In genomic region chr12:105741786-105742566, GRCh38 we compare ENCODE assay signal across 11 cellular contexts.
DNase-seq lines count a peak whose midpoint lies in the region; FAIRE-seq and TF ChIP-seq lines count a peak whose summit lies in the region.
"Had no signal": no experiment of that assay in that cellular context is flagged by ENCODE, and none has a peak within 500 bp of the region (broad histone marks: within the 10 kb centered on the region; RNA-seq: fewer than 3 reads in every experiment).

No MANE protein-coding gene starts in this region.

- H3K27ac ChIP-seq in brain microvascular endothelial cell: no peak overlapping the region
- H3K27ac ChIP-seq: neutrophil had no signal

- no peak for TF ChIP-seq POLR2A in H54 (IDR thresholded peaks at IDR 0.05; ENCODE audit: low read depth, low read length)

- TF ChIP-seq CTCF in brain microvascular endothelial cell (IDR thresholded peaks at IDR 0.05; ENCODE audit: low read depth, low read length, missing control alignments): no peak

- DNase-seq in M059J (ENCODE audit: low read depth): peak; percentile 81
- peak; percentile 90 for DNase-seq in brain microvascular endothelial cell
- peak; percentile 75 for DNase-seq in hepatic stellate cell (ENCODE audit: low spot score)
- DNase-seq in superior temporal gyrus (ENCODE audit: extremely low spot score): peak; percentile 61
- no peak for DNase-seq in 8988T
- DNase-seq in NCI-H2227 treated with DMSO at 0.1 percent for 48 hours (lab: John Stamatoyannopoulos, UW): no peak
- no peak for DNase-seq in H54 (ENCODE audit: insufficient read length, low spot score)
- DNase-seq in epidermal melanocyte (ENCODE audit: insufficient read length, low spot score): no peak
- DNase-seq: head of caudate nucleus had no signal

- no peak overlapping the region for H3K4me3 ChIP-seq in brain microvascular endothelial cell (ENCODE audit: low read depth, low read length)
- H3K4me3 ChIP-seq: GM23338 had no signal

- H3K36me3 ChIP-seq in brain microvascular endothelial cell (replicated peaks): no peaks in the 10 kb centered on the region
- H3K36me3 ChIP-seq: neutrophil had no signal

- no peaks in the 10 kb centered on the region for H3K27me3 ChIP-seq in brain microvascular endothelial cell (replicated peaks)
- H3K27me3 ChIP-seq: neutrophil had no signal

- in situ Hi-C loops in brain microvascular endothelial cell (cut with HindIII; ENCODE audit: low pct_ligation_motif_present, low sequenced_read_pairs): no loop called here

- no peak for FAIRE-seq in H54 (lab: Jason Lieb, UNC)

Comparison
In these comparisons a context has a peak if more than half of its experiments do, and no peak if none do; other contexts are left out.
1. DNase-seq: peak in M059J (single experiment), brain microvascular endothelial cell (single experiment), hepatic stellate cell (single experiment) and superior temporal gyrus (single experiment); none in 8988T (single experiment), NCI-H2227 treated with DMSO at 0.1 percent for 48 hours (single experiment), H54 (single experiment) and epidermal melanocyte (single experiment).